Comparison of ENCODE assay signal across 6 cellular contexts in the genomic region with DNA sequence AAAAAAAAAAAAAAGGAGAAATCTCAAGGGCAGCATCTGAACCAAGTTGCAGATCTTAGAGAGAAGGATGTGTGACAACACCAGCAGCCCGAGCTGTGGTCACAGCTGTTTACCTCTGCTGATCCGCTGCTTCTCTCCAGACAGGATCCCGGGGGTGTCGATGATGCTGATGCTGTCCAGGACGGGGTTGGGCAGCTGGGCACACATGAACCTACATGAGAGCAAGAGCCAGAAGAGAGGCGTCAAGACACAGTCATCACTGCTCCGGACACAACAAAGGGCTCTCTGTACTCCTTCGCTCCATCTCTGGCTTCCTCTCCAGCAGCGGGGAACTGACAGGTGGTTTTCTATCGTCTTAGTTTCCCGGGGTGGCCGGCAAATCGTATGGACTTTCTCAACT. TPM values are rescaled to one million over a fixed set of nuclear protein-coding genes. Genes with fewer than 3 reads are reported as not detected.
A peak's percentile ranks its signal among the peaks of the same experiment; 100 is the strongest.
DNase-seq lines count a peak whose midpoint lies in the region; ATAC-seq and TF ChIP-seq lines count a peak whose summit lies in the region.

No MANE protein-coding gene starts in this region.

- H3K4me1 Mint-ChIP-seq in MCF 10A (ENCODE audit: insufficient read depth, unreplicated experiment): peaks cover 24% of the 10 kb centered on the region

- no peak overlapping the region for H3K27ac Mint-ChIP-seq in MCF 10A (ENCODE audit: low read depth, unreplicated experiment)

- 33 to 37% methylated on average over 13 of the region's 13 CpGs for WGBS in tibial nerve, 2 donors

- H3K4me3 Mint-ChIP-seq in MCF 10A (ENCODE audit: unreplicated experiment): no peak overlapping the region

- H3K27me3 Mint-ChIP-seq in MCF 10A (ENCODE audit: insufficient read depth, unreplicated experiment): no peaks in the 10 kb centered on the region

- H3K4me3 ChIP-seq in breast epithelium (peak overlapping the region in 1 of 3 donors; percentile 5), tibial nerve (no peak overlapping the region)

- no peak for TF ChIP-seq CTCF in breast epithelium (IDR thresholded peaks at IDR 0.05)
- TF ChIP-seq CTCF in MCF 10A (IDR thresholded peaks at IDR 0.05; ENCODE audit: unreplicated experiment): no peak
- TF ChIP-seq CTCF in tibial nerve (IDR thresholded peaks at IDR 0.05): no peak

- no peak for DNase-seq in breast epithelium (ENCODE audit: low spot score in 2 of 2)
- DNase-seq in MCF 10A (ENCODE audit: unreplicated experiment): no peak
- peak; percentile 62 for DNase-seq in left ventricle myocardium superior
- DNase-seq in tibial nerve (ENCODE audit: low spot score in 2 of 2): peak in 1 of 2 donors; percentile 63
- DNase-seq in DMS 273 (lab: John Stamatoyannopoulos, UW; ENCODE audit: unreplicated experiment): no peak
- no peak for DNase-seq in stimulated activated CD4-positive, alpha-beta T cell treated with anti-CD3 and anti-CD28 coated beads, Interleukin-2, amount 100 ng/mL, for 24 hours

- no peaks in the 10 kb centered on the region for H3K9me3 Mint-ChIP-seq in MCF 10A (ENCODE audit: unreplicated experiment)

- peaks cover 25% of the 10 kb centered on the region for H3K36me3 Mint-ChIP-seq in MCF 10A (ENCODE audit: insufficient read depth, unreplicated experiment)

- peak overlapping the region; percentile 16 to 25 for H3K27ac ChIP-seq in breast epithelium
- H3K27ac ChIP-seq in tibial nerve: peak overlapping the region; percentile 49 to 98 (median 91)

- no peak for TF ChIP-seq POLR2A in breast epithelium (IDR thresholded peaks at IDR 0.05)
- peak in 1 of 2 donors; percentile 16 for TF ChIP-seq POLR2A in tibial nerve (IDR thresholded peaks at IDR 0.05)

- no peak for ATAC-seq in left ventricle myocardium superior

- CTCF ChIA-PET in MCF 10A (lab: Yijun Ruan, JAX): interaction anchor here (0.7 to 19.1 kb wide), 5 partner anchors 8 to 128 kb away, joined by 3 to 286 read pairs (median 6); partner anchors contain the start of gene CDC42BPG

- H3K36me3 ChIP-seq in breast epithelium (no peaks in the 10 kb centered on the region), tibial nerve (peaks cover 0 to 29% (median 0%) of the 10 kb centered on the region in 3 donors)

- POLR2A ChIA-PET in MCF 10A (lab: Yijun Ruan, JAX): interaction anchor here (0.6 to 7.3 kb wide), 3 partner anchors 9 to 30 kb away, joined by 3 to 103 read pairs (median 5); partner anchors contain the start of gene CDC42BPG

- intact Hi-C loops in breast epithelium (cut with DNase I; ENCODE audit: low total_unique reads): no loop called here
- intact Hi-C loops in MCF 10A (cut with micrococcal nuclease): no loop called here
- intact Hi-C loops in left ventricle myocardium superior (cut with micrococcal nuclease): no loop called here

- BruUV-seq in MCF 10A (replicated peaks; lab: Mats Ljungman, UMichigan): no TSS peak

- H3K9me3 ChIP-seq in breast epithelium (no peaks in the 10 kb centered on the region), tibial nerve (no peaks in the 10 kb centered on the region)

- peaks cover 19 to 24% of the 10 kb centered on the region in 2 donors for H3K4me1 ChIP-seq in breast epithelium
- H3K4me1 ChIP-seq in tibial nerve: peaks cover 4 to 86% (median 72%) of the 10 kb centered on the region in 4 donors

- peak in 1 of 2 donors; percentile 57 for TF ChIP-seq EP300 in tibial nerve (IDR thresholded peaks at IDR 0.05)

- H3K27me3 ChIP-seq in breast epithelium (no peaks in the 10 kb centered on the region), tibial nerve (no peaks in the 10 kb centered on the region)

RNA-seq across cellular contexts. Expression of gene EHD1, which starts 4.1 kb away (rescaled TPM):
- 10 to 100 TPM; 26.9 to 45.4 (median 31.2) TPM for total RNA-seq in breast epithelium
- total RNA-seq in MCF 10A (2022): 67.9 and 80.6 TPM in 2 replicates
- 52.5 TPM for total RNA-seq in left ventricle myocardium superior
- 10 to 100 TPM; 35.2 to 93.9 (median 42.6) TPM for total RNA-seq in tibial nerve

RNA-seq across cellular contexts. Expression of gene CDC42BPG, which starts 29.9 kb away (rescaled TPM):
- 10 to 100 TPM in 1 of 3 donors, 1 to 10 TPM in 1, not detected in 1; 5.9 to 14.9 TPM for total RNA-seq in breast epithelium
- total RNA-seq in MCF 10A (2022): 3.0 and 3.7 TPM in 2 replicates
- total RNA-seq in left ventricle myocardium superior: 0.40 TPM
- total RNA-seq in tibial nerve: under 1 TPM in 3 of 4 donors, not detected in 1; under 0.01 to 0.30 (median 0.21) TPM

RNA-seq across cellular contexts. Expression of gene ATG2A, which starts 42.7 kb away (rescaled TPM):
- total RNA-seq in breast epithelium: 10 to 100 TPM; 20.0 to 22.1 (median 21.2) TPM
- 28.7 and 29.9 TPM in 2 replicates for total RNA-seq in MCF 10A (2022)
- 13.0 TPM for total RNA-seq in left ventricle myocardium superior
- total RNA-seq in tibial nerve: 10 to 100 TPM; 33.0 to 93.6 (median 45.8) TPM

RNA-seq across cellular contexts. Expression of gene PPP2R5B, which starts 50.2 kb away (rescaled TPM):
- total RNA-seq in breast epithelium (10 to 100 TPM; 12.8 to 14.0 (median 13.8) TPM), MCF 10A (2022) (38.0 and 48.0 TPM in 2 replicates), left ventricle myocardium superior (18.4 TPM), tibial nerve (10 to 100 TPM; 10.7 to 21.4 (median 20.2) TPM)
